Comparison of ENCODE assay signal across 19 cellular contexts in genomic region chr1:47380699-47381098, GRCh38. TPM values are rescaled to one million over a fixed set of nuclear protein-coding genes. Genes with fewer than 3 reads are reported as not detected.
A peak's percentile ranks its signal among the peaks of the same experiment; 100 is the strongest.
DNase-seq lines count a peak whose midpoint lies in the region; ATAC-seq and TF ChIP-seq lines count a peak whose summit lies in the region.
"Had no signal": no experiment of that assay in that cellular context is flagged by ENCODE, and none has a peak within 500 bp of the region (broad histone marks: within the 10 kb centered on the region; RNA-seq: fewer than 3 reads in every experiment).

No MANE protein-coding gene starts in this region.

- no peak overlapping the region for H3K4me3 ChIP-seq in liver (ENCODE audit: low read depth in 1 of 3, low read length in 3 of 3)
- no peak overlapping the region for H3K4me3 ChIP-seq in effector memory CD4-positive, alpha-beta T cell (ENCODE audit: insufficient read depth, low read depth, low read length, poor library complexity, severe bottlenecking)
- H3K4me3 ChIP-seq: A549 had no signal

- H3K9me3 ChIP-seq in liver (ENCODE audit: control insufficient read depth in 4 of 4, low read length in 3 of 4): no peaks in the 10 kb centered on the region
- H3K9me3 ChIP-seq in effector memory CD4-positive, alpha-beta T cell (ENCODE audit: control insufficient read depth, low read length): no peaks in the 10 kb centered on the region
- H3K9me3 ChIP-seq: A549 had no signal

- WGBS in liver: 59% methylated on average over 5 of the region's 5 CpGs

- ATAC-seq in sciatic nerve (peak; percentile 70), GM21390 (IDR thresholded peaks at IDR 0.05; ENCODE audit: unreplicated experiment) (no peak)
- ATAC-seq: A549 had no signal

- peak overlapping the region; percentile 71 for H3K27ac ChIP-seq in VCaP
- H3K27ac ChIP-seq in liver (ENCODE audit: low read depth in 1 of 2, low read length in 2 of 2): no peak overlapping the region
- no peak overlapping the region for H3K27ac ChIP-seq in effector memory CD4-positive, alpha-beta T cell (ENCODE audit: insufficient read depth, low read length, poor library complexity, severe bottlenecking)
- H3K27ac ChIP-seq: 22Rv1, A549 had no signal

- DNase-seq in NCI-H2029 (lab: John Stamatoyannopoulos, UW): peak; percentile 42
- no peak for DNase-seq in NCI-H2029 treated with DMSO at 0.1 percent for 48 hours (lab: John Stamatoyannopoulos, UW)
- DNase-seq in sciatic nerve (ENCODE audit: low spot score): no peak
- DNase-seq in effector memory CD4-positive, alpha-beta T cell: no peak
- no peak for DNase-seq in kidney glomerular epithelial cell (lab: John Stamatoyannopoulos, UW)
- DNase-seq: AML-193; CD4-positive, alpha-beta memory T cell; DMS153; DMS79; GDM1; H9 had no signal

- no peak overlapping the region for H3K9ac ChIP-seq in liver (ENCODE audit: low read depth in 1 of 2, low read length in 2 of 2)

- H3K4me1 ChIP-seq in liver (ENCODE audit: control insufficient read depth in 4 of 4, insufficient read depth in 4 of 4, low read length in 3 of 4): no peaks in the 10 kb centered on the region
- H3K4me1 ChIP-seq in effector memory CD4-positive, alpha-beta T cell (ENCODE audit: control insufficient read depth, insufficient read depth, low read length, poor library complexity, severe bottlenecking): no peaks in the 10 kb centered on the region
- H3K4me1 ChIP-seq: A549 had no signal

- intact Hi-C loops in sciatic nerve (cut with DNase I): no loop called here

- no peak for TF ChIP-seq RAD21 in liver (IDR thresholded peaks at IDR 0.05)

- no peaks in the 10 kb centered on the region for H3K27me3 ChIP-seq in liver (ENCODE audit: control insufficient read depth in 4 of 4, insufficient read depth in 4 of 4, low read length in 3 of 4)
- H3K27me3 ChIP-seq in effector memory CD4-positive, alpha-beta T cell (replicated peaks; ENCODE audit: control insufficient read depth, insufficient read depth, low read length, poor library complexity, severe bottlenecking): no peaks in the 10 kb centered on the region

- peaks cover 0 to 10% (median 7%) of the 10 kb centered on the region in 4 donors for H3K36me3 ChIP-seq in liver (ENCODE audit: control insufficient read depth in 4 of 4, insufficient read depth in 3 of 4, low read depth in 1 of 4, low read length in 3 of 4)
- peaks cover 13% of the 10 kb centered on the region for H3K36me3 ChIP-seq in effector memory CD4-positive, alpha-beta T cell (ENCODE audit: control insufficient read depth, insufficient read depth, low read length)

- no peak for TF ChIP-seq CTCF in VCaP (conservative IDR thresholded peaks at IDR 0.05)
- TF ChIP-seq CTCF in liver (IDR thresholded peaks at IDR 0.05; ENCODE audit: low read depth, low read length, missing input control): no peak

TF ChIP-seq in liver, 16 proteins besides CTCF, POLR2A, EP300 and RAD21:
- TF ChIP-seq JUND (IDR thresholded peaks at IDR 0.05): no peak
- TF ChIP-seq SP1 (IDR thresholded peaks at IDR 0.05): no peak
- TF ChIP-seq TAF1 (conservative IDR thresholded peaks at IDR 0.05): no peak
- no peak for TF ChIP-seq EGR1 (IDR thresholded peaks at IDR 0.05; ENCODE audit: low read depth in 2 of 2)
- no peak for TF ChIP-seq NR2F2 (IDR thresholded peaks at IDR 0.05)
- peak; percentile 23 for TF ChIP-seq FOXA1 (IDR thresholded peaks at IDR 0.05)
- peak; percentile 78 for TF ChIP-seq FOXA2 (IDR thresholded peaks at IDR 0.05)
- TF ChIP-seq GABPA (IDR thresholded peaks at IDR 0.05 in 1 of 2, conservative IDR thresholded peaks at IDR 0.05 in 1 of 2): no peak
- TF ChIP-seq, protein P1, sequence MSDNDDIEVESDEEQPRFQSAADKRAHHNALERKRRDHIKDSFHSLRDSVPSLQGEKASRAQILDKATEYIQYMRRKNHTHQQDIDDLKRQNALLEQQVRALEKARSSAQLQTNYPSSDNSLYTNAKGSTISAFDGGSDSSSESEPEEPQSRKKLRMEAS (IDR thresholded peaks at IDR 0.05): no peak
- TF ChIP-seq HNF4A (conservative IDR thresholded peaks at IDR 0.05): peak in 1 of 2 donors; percentile 62
- TF ChIP-seq, protein P2, sequence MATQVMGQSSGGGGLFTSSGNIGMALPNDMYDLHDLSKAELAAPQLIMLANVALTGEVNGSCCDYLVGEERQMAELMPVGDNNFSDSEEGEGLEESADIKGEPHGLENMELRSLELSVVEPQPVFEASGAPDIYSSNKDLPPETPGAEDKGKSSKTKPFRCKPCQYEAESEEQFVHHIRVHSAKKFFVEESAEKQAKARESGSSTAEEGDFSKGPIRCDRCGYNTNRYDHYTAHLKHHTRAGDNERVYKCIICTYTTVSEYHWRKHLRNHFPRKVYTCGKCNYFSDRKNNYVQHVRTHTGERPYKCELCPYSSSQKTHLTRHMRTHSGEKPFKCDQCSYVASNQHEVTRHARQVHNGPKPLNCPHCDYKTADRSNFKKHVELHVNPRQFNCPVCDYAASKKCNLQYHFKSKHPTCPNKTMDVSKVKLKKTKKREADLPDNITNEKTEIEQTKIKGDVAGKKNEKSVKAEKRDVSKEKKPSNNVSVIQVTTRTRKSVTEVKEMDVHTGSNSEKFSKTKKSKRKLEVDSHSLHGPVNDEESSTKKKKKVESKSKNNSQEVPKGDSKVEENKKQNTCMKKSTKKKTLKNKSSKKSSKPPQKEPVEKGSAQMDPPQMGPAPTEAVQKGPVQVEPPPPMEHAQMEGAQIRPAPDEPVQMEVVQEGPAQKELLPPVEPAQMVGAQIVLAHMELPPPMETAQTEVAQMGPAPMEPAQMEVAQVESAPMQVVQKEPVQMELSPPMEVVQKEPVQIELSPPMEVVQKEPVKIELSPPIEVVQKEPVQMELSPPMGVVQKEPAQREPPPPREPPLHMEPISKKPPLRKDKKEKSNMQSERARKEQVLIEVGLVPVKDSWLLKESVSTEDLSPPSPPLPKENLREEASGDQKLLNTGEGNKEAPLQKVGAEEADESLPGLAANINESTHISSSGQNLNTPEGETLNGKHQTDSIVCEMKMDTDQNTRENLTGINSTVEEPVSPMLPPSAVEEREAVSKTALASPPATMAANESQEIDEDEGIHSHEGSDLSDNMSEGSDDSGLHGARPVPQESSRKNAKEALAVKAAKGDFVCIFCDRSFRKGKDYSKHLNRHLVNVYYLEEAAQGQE (IDR thresholded peaks at IDR 0.05): no peak
- TF ChIP-seq YY1 (IDR thresholded peaks at IDR 0.05): peak; percentile 60
- peak in 1 of 2 donors; percentile 49 for TF ChIP-seq RXRA (IDR thresholded peaks at IDR 0.05)
- TF ChIP-seq, protein P3, sequence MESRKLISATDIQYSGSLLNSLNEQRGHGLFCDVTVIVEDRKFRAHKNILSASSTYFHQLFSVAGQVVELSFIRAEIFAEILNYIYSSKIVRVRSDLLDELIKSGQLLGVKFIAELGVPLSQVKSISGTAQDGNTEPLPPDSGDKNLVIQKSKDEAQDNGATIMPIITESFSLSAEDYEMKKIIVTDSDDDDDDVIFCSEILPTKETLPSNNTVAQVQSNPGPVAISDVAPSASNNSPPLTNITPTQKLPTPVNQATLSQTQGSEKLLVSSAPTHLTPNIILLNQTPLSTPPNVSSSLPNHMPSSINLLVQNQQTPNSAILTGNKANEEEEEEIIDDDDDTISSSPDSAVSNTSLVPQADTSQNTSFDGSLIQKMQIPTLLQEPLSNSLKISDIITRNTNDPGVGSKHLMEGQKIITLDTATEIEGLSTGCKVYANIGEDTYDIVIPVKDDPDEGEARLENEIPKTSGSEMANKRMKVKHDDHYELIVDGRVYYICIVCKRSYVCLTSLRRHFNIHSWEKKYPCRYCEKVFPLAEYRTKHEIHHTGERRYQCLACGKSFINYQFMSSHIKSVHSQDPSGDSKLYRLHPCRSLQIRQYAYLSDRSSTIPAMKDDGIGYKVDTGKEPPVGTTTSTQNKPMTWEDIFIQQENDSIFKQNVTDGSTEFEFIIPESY (IDR thresholded peaks at IDR 0.05): no peak
- TF ChIP-seq ATF3 (IDR thresholded peaks at IDR 0.05): no peak
- no peak for TF ChIP-seq HNF4G (IDR thresholded peaks at IDR 0.05)

RNA-seq across cellular contexts. Expression of gene FOXE3, which starts 35.4 kb away (rescaled TPM):
- total RNA-seq in liver: not detected
- not detected for polyA plus RNA-seq in liver
- 0.27 TPM for total RNA-seq in sciatic nerve
- total RNA-seq: CD4-positive, alpha-beta memory T cell; Daoy; H1 had no signal
- polyA plus RNA-seq: CD14-positive monocyte; CD4-positive, alpha-beta memory T cell had no signal

RNA-seq across cellular contexts. Expression of gene CMPK1, which starts 47.1 kb away (rescaled TPM):
- total RNA-seq in liver (100 to 1,000 TPM in 1 of 2 donors, 10 to 100 TPM in 1; 66.8 to 146 TPM), sciatic nerve (111 TPM)
- 10 to 100 TPM; 74.5 to 99.5 TPM for polyA plus RNA-seq in liver

RNA-seq across cellular contexts. Expression of gene FOXD2, which starts 57.1 kb away (rescaled TPM):
- total RNA-seq in liver (under 1 TPM; 0.05 to 0.08 TPM), sciatic nerve (12.3 TPM)
- polyA plus RNA-seq in liver: under 1 TPM in 1 of 2 donors, not detected in 1; 0.17 TPM
- total RNA-seq: H1, H9 had no signal
- polyA plus RNA-seq: H1 had no signal

Comparison
In these comparisons a context has a peak if more than half of its experiments do, and no peak if none do; other contexts are left out.
1. RNA of gene FOXD2, which starts 57.1 kb away (total RNA-seq): 12.3 TPM in sciatic nerve (single experiment); 0.05 to 0.08 TPM in liver; every median in the first group is over 10 times any median in the second.